In genomic region chr17:37506678-37507077, GRCh38 we compare ENCODE assay signal across 8 cellular contexts. TPM values are rescaled to one million over a fixed set of nuclear protein-coding genes. Genes with fewer than 3 reads are reported as not detected.
DNase-seq lines count a peak whose midpoint lies in the region; ATAC-seq and TF ChIP-seq lines count a peak whose summit lies in the region.

No MANE protein-coding gene starts in this region.

- no peaks in the 10 kb centered on the region for H3K9me3 Mint-ChIP-seq in natural killer cell

- H3K27me3 ChIP-seq in dorsolateral prefrontal cortex = no peaks in the 10 kb centered on the region

- ATAC-seq in natural killer cell = peak; percentile 36 to 56 (median 48)
- no peak for ATAC-seq in HG03025 (IDR thresholded peaks at IDR 0.05; ENCODE audit: low FRiP score, unreplicated experiment)
- no peak for ATAC-seq in HG03469 (IDR thresholded peaks at IDR 0.05; ENCODE audit: unreplicated experiment)

- TF ChIP-seq CTCF in GM12873 (IDR thresholded peaks at IDR 0.05; ENCODE audit: insufficient read depth, low read depth, low read length, missing control alignments) (peak; percentile 63), dorsolateral prefrontal cortex (IDR thresholded peaks at IDR 0.05 in 54 of 56, conservative IDR thresholded peaks at IDR 0.05 in 2 of 56; ENCODE audit: low read depth in 1 of 56, partially characterized antibody in 56 of 56) (peak in 53 of 56 donors; percentile 17 to 73 (median 49)), natural killer cell (IDR thresholded peaks at IDR 0.05) (no peak), lower leg skin (IDR thresholded peaks at IDR 0.05) (no peak)

- peaks cover 12 to 15% of the 10 kb centered on the region in 2 donors for H3K4me1 Mint-ChIP-seq in natural killer cell

- no peaks in the 10 kb centered on the region for H3K36me3 Mint-ChIP-seq in natural killer cell

- in situ Hi-C loops in ACHN (cut with HindIII; ENCODE audit: low pct_ligation_motif_present, low pct_unique_long_range_greater_than_20kb, low sequenced_read_pairs) = no loop called here

- no peaks in the 10 kb centered on the region for H3K27me3 Mint-ChIP-seq in natural killer cell (ENCODE audit: low read depth in 2 of 2)

- no peak for TF ChIP-seq POLR2A in lower leg skin (IDR thresholded peaks at IDR 0.05)

- peak overlapping the region in 58 of 59 donors; percentile 3 to 68 (median 42) for H3K4me3 ChIP-seq in dorsolateral prefrontal cortex
- no peak overlapping the region for H3K4me3 ChIP-seq in lower leg skin (ENCODE audit: low read depth, poor library complexity, severe bottlenecking)

- 44 to 61% methylated on average over 10 of the region's 10 CpGs for WGBS in lower leg skin, 2 donors

- H3K4me3 Mint-ChIP-seq in natural killer cell = no peak overlapping the region

- no peak overlapping the region for H3K27ac Mint-ChIP-seq in natural killer cell

- DNase-seq in ACHN = peak; percentile 76
- peak; percentile 64 for DNase-seq in OCI-M1 (lab: John Stamatoyannopoulos, UW)
- DNase-seq in dorsolateral prefrontal cortex = peak; percentile 33 to 86 (median 66)
- no peak for DNase-seq in natural killer cell
- no peak for DNase-seq in lower leg skin (ENCODE audit: low spot score in 2 of 2)

- intact Hi-C loops in dorsolateral prefrontal cortex (cut with DNase I) (no loop called here), natural killer cell (cut with micrococcal nuclease) (no loop called here), lower leg skin (cut with DNase I; ENCODE audit: low total_unique reads) (no loop called here)

- H3K27ac ChIP-seq in dorsolateral prefrontal cortex = peak overlapping the region in 41 of 59 donors; percentile 8 to 93 (median 61)

RNA-seq across cellular contexts. Expression of gene DUSP14, which starts 17.0 kb away (rescaled TPM):
- total RNA-seq in dorsolateral prefrontal cortex (10 to 100 TPM in 119 of 120 experiments, 1 to 10 TPM in 1; 9.8 to 30.5 (median 19.3) TPM), natural killer cell (1 to 10 TPM; 5.0 to 9.1 (median 5.3) TPM), lower leg skin (100 to 1,000 TPM in 3 of 4 donors, 10 to 100 TPM in 1; 76.5 to 133 (median 115) TPM)

Comparison
In these comparisons a context has a peak if more than half of its experiments do, and no peak if none do; other contexts are left out.
1. DNase-seq: peak in ACHN (single experiment), OCI-M1 (single experiment) and dorsolateral prefrontal cortex (10 of 10); none in natural killer cell (single experiment) and lower leg skin (0 of 2).
2. CTCF ChIP-seq: peak in GM12873 (single experiment) and dorsolateral prefrontal cortex (53 of 56); none in natural killer cell (single experiment) and lower leg skin (0 of 3).
3. ATAC-seq: peak in natural killer cell (3 of 3); none in HG03025 (single experiment) and HG03469 (single experiment).